ENCODE assay signal across 27 cellular contexts in genomic region chr4:38832206-38832605, GRCh38. TPM values are rescaled to one million over a fixed set of nuclear protein-coding genes. Genes with fewer than 3 reads are reported as not detected.
"Had no signal": no experiment of that assay in that cellular context is flagged by ENCODE, and none has a peak within 500 bp of the region (broad histone marks: within the 10 kb centered on the region; RNA-seq: fewer than 3 reads in every experiment).

No MANE protein-coding gene starts in this region.

- DNase-seq: cortex of kidney; effector memory CD4-positive, alpha-beta T cell; heart left ventricle; hippocampal formation; left colon; mucosa of descending colon; naive thymus-derived CD8-positive, alpha-beta T cell; spleen; stimulated activated CD4-positive, alpha-beta T cell treated with anti-CD3 and anti-CD28 coated beads, Interleukin-15, amount 100 ng/mL, for 24 hours; stimulated activated CD4-positive, alpha-beta T cell treated with anti-CD3 and anti-CD28 coated beads, Interleukin-1b, Interleukin-23, amount 100 ng/mL, for 48 hours; stimulated activated CD4-positive, alpha-beta T cell treated with anti-CD3 and anti-CD28 coated beads, Interleukin-4, amount 100 ng/mL, for 24 hours; stimulated activated naive B cell treated with anti-CD40 and anti-IgM and Interleukin-4, amounts not matched to agents 10 μg/mL and 1 μg/mL and 100 μg/mL, for 72 hours; stimulated activated naive CD8-positive, alpha-beta T cell treated with anti-CD3 and anti-CD28 coated beads, Interleukin-15, amount 100 ng/mL, for 72 hours; testis had no signal

- H3K9me3 ChIP-seq: testis had no signal

- H3K4me1 Mint-ChIP-seq: neural crest cell had no signal

- H3K4me1 ChIP-seq: testis, tibial nerve had no signal

- H3K27me3 ChIP-seq: heart left ventricle, spleen, testis, tibial nerve had no signal

- H3K27ac ChIP-seq: heart left ventricle, spleen, testis, tibial nerve had no signal

- H3K27me3 Mint-ChIP-seq: naive thymus-derived CD8-positive, alpha-beta T cell; stimulated activated naive B cell treated with anti-CD40 and anti-IgM and Interleukin-4, amounts not matched to agents 10 μg/mL and 1 μg/mL and 100 μg/mL, for 72 hours; stimulated activated naive CD8-positive, alpha-beta T cell treated with anti-CD3 and anti-CD28 coated beads, Interleukin-15, amount 100 ng/mL, for 72 hours had no signal

- H3K4me3 ChIP-seq: heart left ventricle, mucosa of descending colon, spleen, testis, tibial nerve had no signal

- ATAC-seq: esophagus mucosa; heart left ventricle; left colon; naive thymus-derived CD8-positive, alpha-beta T cell; sciatic nerve; stimulated activated naive CD8-positive, alpha-beta T cell treated with anti-CD3 and anti-CD28 coated beads, Interleukin-15, amount 100 ng/mL, for 72 hours had no signal

- FAIRE-seq: endometrium, frontal cortex, urothelium cell line had no signal

- H3K4me3 Mint-ChIP-seq: naive thymus-derived CD8-positive, alpha-beta T cell; neural crest cell; stimulated activated naive B cell treated with anti-CD40 and anti-IgM and Interleukin-4, amounts not matched to agents 10 μg/mL and 1 μg/mL and 100 μg/mL, for 72 hours; stimulated activated naive CD8-positive, alpha-beta T cell treated with anti-CD3 and anti-CD28 coated beads, Interleukin-15, amount 100 ng/mL, for 72 hours had no signal

- H3K27ac Mint-ChIP-seq: naive thymus-derived CD8-positive, alpha-beta T cell; stimulated activated naive CD8-positive, alpha-beta T cell treated with anti-CD3 and anti-CD28 coated beads, Interleukin-15, amount 100 ng/mL, for 72 hours had no signal

RNA-seq across cellular contexts. Expression of gene TLR1, which starts 27.6 kb away (rescaled TPM):
- total RNA-seq: neural crest cell had no signal

RNA-seq across cellular contexts. Expression of gene FAM114A1, which starts 35.4 kb away (rescaled TPM):
- polyA plus RNA-seq: naive thymus-derived CD8-positive, alpha-beta T cell had no signal

RNA-seq across cellular contexts. Expression of gene TLR10, which starts 49.4 kb away (rescaled TPM):
- total RNA-seq: fibroblast of lung, glomerular endothelial cell, kidney epithelial cell, lung microvascular endothelial cell, neural crest cell, osteocyte, pulmonary artery endothelial cell had no signal
- polyA plus RNA-seq: fibroblast of lung, heart left ventricle had no signal
